In genomic region chr10:58781873-58782488, GRCh38 we compare ENCODE assay signal across 8 cellular contexts.
DNase-seq lines count a peak whose midpoint lies in the region; ATAC-seq, FAIRE-seq and TF ChIP-seq lines count a peak whose summit lies in the region.

No MANE protein-coding gene starts in this region.

- no peaks in the 10 kb centered on the region for H3K9me3 Mint-ChIP-seq in nephron progenitor cell

- no peaks in the 10 kb centered on the region for H3K36me3 Mint-ChIP-seq in nephron progenitor cell (ENCODE audit: low read depth)

- H3K27me3 Mint-ChIP-seq in nephron progenitor cell (ENCODE audit: low read depth, poor library complexity): peaks cover 7% of the 10 kb centered on the region

- H3K4me1 Mint-ChIP-seq in nephron progenitor cell: peaks cover 35% of the 10 kb centered on the region

- peak; percentile 65 for TF ChIP-seq CTCF in nephron progenitor cell (IDR thresholded peaks at IDR 0.05)

- ATAC-seq in HG02938 (IDR thresholded peaks at IDR 0.05; ENCODE audit: unreplicated experiment) (peak; percentile 69), GM21723 (IDR thresholded peaks at IDR 0.05; ENCODE audit: unreplicated experiment) (no peak), GM19463 (IDR thresholded peaks at IDR 0.05; ENCODE audit: unreplicated experiment) (no peak)

- no peak overlapping the region for H3K4me3 Mint-ChIP-seq in nephron progenitor cell

- DNase-seq in NCI-H446 (lab: John Stamatoyannopoulos, UW) (peak; percentile 49 to 69), NCI-H446 treated with DMSO at 0.1 percent for 48 hours (lab: John Stamatoyannopoulos, UW) (no peak), NCI-H82 treated with DMSO at 0.1 percent for 48 hours (lab: John Stamatoyannopoulos, UW; ENCODE audit: unreplicated experiment) (peak; percentile 16), nephron progenitor cell (peak; percentile 12)

- H3K27ac Mint-ChIP-seq in nephron progenitor cell: no peak overlapping the region

- FAIRE-seq in endometrium (lab: Jason Lieb, UNC): peak; percentile 92
